In the genomic region with DNA sequence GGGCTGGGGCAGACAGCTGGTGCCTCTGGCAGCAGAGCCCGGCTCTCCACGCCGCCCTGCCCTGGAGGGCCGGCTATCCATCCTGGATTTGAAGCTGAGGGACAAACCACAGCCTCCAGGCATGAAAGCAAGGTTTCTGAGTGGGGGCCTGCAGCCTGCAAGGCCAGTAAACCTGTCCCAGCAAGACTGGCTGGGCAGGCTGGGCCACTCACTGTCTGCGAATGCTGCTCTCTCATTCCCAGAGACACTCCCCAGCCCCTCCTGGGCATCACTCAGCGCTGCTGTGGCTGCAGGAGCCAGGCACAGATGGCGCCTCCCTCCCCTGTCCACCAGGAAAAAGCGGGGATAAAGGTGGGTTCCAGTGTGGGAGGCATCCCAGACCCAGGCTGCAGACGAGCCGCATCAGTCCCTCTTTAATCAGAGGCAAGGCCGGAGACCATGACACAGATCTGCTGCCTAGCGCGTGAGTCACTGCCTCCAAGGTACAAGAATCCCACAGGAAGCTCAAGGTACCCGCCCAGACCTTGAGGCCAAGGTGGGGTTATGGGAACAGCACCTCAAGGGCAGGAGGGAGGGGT, we compare ENCODE assay signal across 11 cellular contexts.
DNase-seq lines count a peak whose midpoint lies in the region; ATAC-seq and TF ChIP-seq lines count a peak whose summit lies in the region.
"Had no signal": no experiment of that assay in that cellular context is flagged by ENCODE, and none has a peak within 500 bp of the region (broad histone marks: within the 10 kb centered on the region; RNA-seq: fewer than 3 reads in every experiment).

No MANE protein-coding gene starts in this region.

- peak overlapping the region in 1 of 2 experiments; percentile 36; a peak in 1 of 4 replicates for H4K8ac ChIP-seq in IMR-90 (ENCODE audit: low read depth in 2 of 2, low read length in 2 of 2)

- intact Hi-C loops in IMR-90 (cut with micrococcal nuclease): no loop called here
- intact Hi-C loops in CD8-positive, alpha-beta T cell (cut with DNase I, micrococcal nuclease): no loop called here

- no peak overlapping the region for H3K23ac ChIP-seq in IMR-90 (ENCODE audit: low read depth, low read length)

- peak overlapping the region; percentile 12 for H2AFZ ChIP-seq in IMR-90 (replicated peaks; ENCODE audit: low read length, poor library complexity)

- CTCF ChIA-PET in IMR-90 (lab: Yijun Ruan, JAX): no interaction called here
- CTCF ChIA-PET in CD8-positive, alpha-beta T cell (lab: Charles Lee): no interaction called here

- dilution Hi-C loops in IMR-90 (cut with HindIII; ENCODE audit: low sequenced_read_pairs, unreplicated experiment): no loop called here

- peaks cover 61% of the 10 kb centered on the region for H3K4me1 ChIP-seq in BLaER1
- H3K4me1 ChIP-seq in IMR-90 (ENCODE audit: control insufficient read depth, insufficient read depth, low read length): peaks cover 17% of the 10 kb centered on the region
- peaks cover 5% of the 10 kb centered on the region for H3K4me1 ChIP-seq in CD8-positive, alpha-beta T cell (ENCODE audit: insufficient read depth, low read length)

- peak overlapping the region; percentile 74 for H2AK9ac ChIP-seq in IMR-90 (replicated peaks; ENCODE audit: low read depth, low read length, poor library complexity)

- no peak overlapping the region for H3K56ac ChIP-seq in IMR-90 (ENCODE audit: extremely low read depth, insufficient read depth, low read length)

- peak overlapping the region; percentile 29; the same call in 1 of the 2 replicates for H2BK20ac ChIP-seq in IMR-90 (ENCODE audit: low read depth, low read length)

- peaks cover 85% of the 10 kb centered on the region for H4K20me1 ChIP-seq in BLaER1
- H4K20me1 ChIP-seq in IMR-90 (ENCODE audit: insufficient read depth, low read length): peaks cover 58% of the 10 kb centered on the region

- no peak overlapping the region; the same call in none of the 2 replicates for H4K91ac ChIP-seq in IMR-90 (ENCODE audit: insufficient read depth, low read depth, low read length)

- peaks cover 38 to 90% of the 10 kb centered on the region in 2 experiments for H3K79me1 ChIP-seq in IMR-90 (ENCODE audit: low read depth in 1 of 2, low read length in 2 of 2)

- H3K36me3 ChIP-seq in BLaER1: peaks cover 5% of the 10 kb centered on the region; the same call in 1 of the 2 replicates
- H3K36me3 ChIP-seq in IMR-90 (ENCODE audit: control insufficient read depth, insufficient read depth, low read length): no peaks in the 10 kb centered on the region
- H3K36me3 ChIP-seq in CD8-positive, alpha-beta T cell (ENCODE audit: insufficient read depth, low read length): no peaks in the 10 kb centered on the region
- H3K36me3 ChIP-seq: tibial nerve had no signal

- POLR2A ChIA-PET in IMR-90 (lab: Charles Lee; ENCODE audit: unreplicated experiment): no interaction called here
- POLR2A ChIA-PET in CD8-positive, alpha-beta T cell (lab: Charles Lee): no interaction called here

- no peak overlapping the region for H3K4me3 Mint-ChIP-seq in CD8-positive, alpha-beta T cell

- H3K27ac ChIP-seq in BLaER1 (peak overlapping the region; percentile 53), IMR-90 (ENCODE audit: insufficient read depth, low read length) (no peak overlapping the region; the same call in 1 of the 2 replicates)
- H3K27ac ChIP-seq in CD8-positive, alpha-beta T cell (ENCODE audit: low read depth, low read length): no peak overlapping the region
- H3K27ac ChIP-seq: tibial nerve had no signal

- in situ Hi-C loops in IMR-90 (cut with MboI; ENCODE audit: low sequenced_read_pairs): no loop called here
- in situ Hi-C loops in T47D (cut with HindIII; ENCODE audit: low pct_unique_long_range_greater_than_20kb, low sequenced_read_pairs): no loop called here

- peak; percentile 70 for DNase-seq in IMR-90
- peak; percentile 64 to 93 for DNase-seq in T47D (ENCODE audit: low read depth in 1 of 2, low spot score in 1 of 2)
- DNase-seq in myocyte (ENCODE audit: low read depth): peak; percentile 86
- DNase-seq in effector CD4-positive, alpha-beta T cell: no peak
- no peak for DNase-seq in germinal center (ENCODE audit: low spot score)
- no peak for DNase-seq in CD8-positive, alpha-beta T cell
- no peak for DNase-seq in C1 segment of cervical spinal cord (lab: John Stamatoyannopoulos, UW)
- DNase-seq: activated CD8-positive, alpha-beta memory T cell treated with anti-CD3 and anti-CD28 coated beads for 24 hours had no signal

- no peak for TF ChIP-seq POLR2A in IMR-90 (IDR thresholded peaks at IDR 0.05; ENCODE audit: low read depth, low read length)

- no peak overlapping the region for H2BK15ac ChIP-seq in IMR-90 (ENCODE audit: low read depth, low read length)

- H3K9me3 Mint-ChIP-seq in CD8-positive, alpha-beta T cell: no peaks in the 10 kb centered on the region

- no peak overlapping the region for H3K27ac Mint-ChIP-seq in CD8-positive, alpha-beta T cell

- no peak overlapping the region for H4K5ac ChIP-seq in IMR-90 (ENCODE audit: low read depth, low read length)

- H3K18ac ChIP-seq in IMR-90 (ENCODE audit: low read depth, low read length): no peak overlapping the region

- ATAC-seq in IMR-90 (ENCODE audit: low read depth): peak; percentile 80
- no peak for ATAC-seq in CD8-positive, alpha-beta T cell

- TF ChIP-seq RAD21 in IMR-90 (IDR thresholded peaks at IDR 0.05; ENCODE audit: low read length): no peak; the same call in 1 of the 2 replicates

- BruUV-seq in IMR-90 (replicated peaks; lab: Mats Ljungman, UMichigan): no TSS peak

- peak overlapping the region; percentile 33 for H2BK5ac ChIP-seq in IMR-90 (ENCODE audit: low read depth, low read length, poor library complexity, severe bottlenecking)

- H3K9me1 ChIP-seq in IMR-90 (ENCODE audit: insufficient read depth, low read length): peaks cover 11% of the 10 kb centered on the region

- H2AK5ac ChIP-seq in IMR-90 (ENCODE audit: low read depth, low read length): peak overlapping the region; percentile 61

- H2BK120ac ChIP-seq in IMR-90 (ENCODE audit: low read depth, low read length): peak overlapping the region; percentile 18; the same call in 1 of the 2 replicates

- peaks cover 12% of the 10 kb centered on the region for H3K4me1 Mint-ChIP-seq in CD8-positive, alpha-beta T cell (ENCODE audit: low read depth)

- H3K9me3 ChIP-seq in BLaER1 (no peaks in the 10 kb centered on the region), IMR-90 (ENCODE audit: control insufficient read depth, insufficient read depth, low read length) (no peaks in the 10 kb centered on the region)
- H3K9me3 ChIP-seq in CD8-positive, alpha-beta T cell (ENCODE audit: low read length): no peaks in the 10 kb centered on the region
- H3K9me3 ChIP-seq: tibial nerve had no signal

- TF ChIP-seq CTCF in IMR-90 (conservative IDR thresholded peaks at IDR 0.05; ENCODE audit: low read depth, low read length): no peak
- TF ChIP-seq CTCF in CD8-positive, alpha-beta T cell (IDR thresholded peaks at IDR 0.05): no peak

- H3K9ac ChIP-seq in BLaER1 (peak overlapping the region; percentile 40; the same call in 1 of the 2 replicates), IMR-90 (ENCODE audit: low read depth, low read length) (no peak overlapping the region)

- H3K4me3 ChIP-seq in BLaER1: no peak overlapping the region
- H3K4me3 ChIP-seq in IMR-90 (ENCODE audit: insufficient read depth, low read depth, low read length): no peak overlapping the region
- no peak overlapping the region for H3K4me3 ChIP-seq in CD8-positive, alpha-beta T cell (ENCODE audit: low read depth, low read length)
- H3K4me3 ChIP-seq: dorsolateral prefrontal cortex, tibial nerve had no signal

- H3K27me3 ChIP-seq in BLaER1 (no peaks in the 10 kb centered on the region), IMR-90 (ENCODE audit: control insufficient read depth, insufficient read depth, low read length) (no peaks in the 10 kb centered on the region)
- H3K27me3 ChIP-seq in CD8-positive, alpha-beta T cell (ENCODE audit: insufficient read depth, low read length): no peaks in the 10 kb centered on the region
- H3K27me3 ChIP-seq: dorsolateral prefrontal cortex, tibial nerve had no signal

- no peaks in the 10 kb centered on the region for H3K36me3 Mint-ChIP-seq in CD8-positive, alpha-beta T cell

- peak overlapping the region; percentile 70 for H3K4me2 ChIP-seq in BLaER1
- H3K4me2 ChIP-seq in IMR-90 (ENCODE audit: low read depth, low read length): no peak overlapping the region

- peaks cover 4% of the 10 kb centered on the region for H3K27me3 Mint-ChIP-seq in CD8-positive, alpha-beta T cell (ENCODE audit: low read depth)

- 41% methylated on average over 4 of the region's 14 CpGs; no CpG with 5 or more reads in 1 of the 2 experiments for WGBS in IMR-90 (ENCODE audit: extremely low coverage in 2 of 2, insufficient read length in 1 of 2), 2 experiments

- H3K14ac ChIP-seq in IMR-90 (replicated peaks; ENCODE audit: low read depth, low read length): peak overlapping the region; percentile 0; the same call in 1 of the 2 replicates

- H3K4ac ChIP-seq in IMR-90 (ENCODE audit: low read depth, low read length): peak overlapping the region; percentile 41

TF ChIP-seq in IMR-90, 13 proteins besides CTCF, POLR2A, EP300 and RAD21:
- TF ChIP-seq SMC3 (IDR thresholded peaks at IDR 0.05; ENCODE audit: low read depth, low read length): peak; percentile 1; the same call in 1 of the 2 replicates
- TF ChIP-seq, protein P1, sequence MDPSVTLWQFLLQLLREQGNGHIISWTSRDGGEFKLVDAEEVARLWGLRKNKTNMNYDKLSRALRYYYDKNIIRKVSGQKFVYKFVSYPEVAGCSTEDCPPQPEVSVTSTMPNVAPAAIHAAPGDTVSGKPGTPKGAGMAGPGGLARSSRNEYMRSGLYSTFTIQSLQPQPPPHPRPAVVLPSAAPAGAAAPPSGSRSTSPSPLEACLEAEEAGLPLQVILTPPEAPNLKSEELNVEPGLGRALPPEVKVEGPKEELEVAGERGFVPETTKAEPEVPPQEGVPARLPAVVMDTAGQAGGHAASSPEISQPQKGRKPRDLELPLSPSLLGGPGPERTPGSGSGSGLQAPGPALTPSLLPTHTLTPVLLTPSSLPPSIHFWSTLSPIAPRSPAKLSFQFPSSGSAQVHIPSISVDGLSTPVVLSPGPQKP (IDR thresholded peaks at IDR 0.05; ENCODE audit: borderline replicate concordance, low read depth, low read length): no peak
- 0 out of 2 replicates have a peak, but pooled peaks have one; percentile 18 for TF ChIP-seq FOS (IDR thresholded peaks at IDR 0.05; ENCODE audit: low read depth, low read length)
- peak; percentile 30 for TF ChIP-seq RCOR1 (IDR thresholded peaks at IDR 0.05; ENCODE audit: insufficient replicate concordance, low read length)
- no peak for TF ChIP-seq BHLHE40 (IDR thresholded peaks at IDR 0.05; ENCODE audit: low read depth, low read length)

Comparison
In these comparisons a context has a peak if more than half of its experiments do, and no peak if none do; other contexts are left out.
1. DNase-seq: peak in IMR-90 (single experiment), T47D (2 of 2) and myocyte (single experiment); none in effector CD4-positive, alpha-beta T cell (single experiment), germinal center (single experiment), CD8-positive, alpha-beta T cell (0 of 7) and C1 segment of cervical spinal cord (0 of 14).